Comparison of ENCODE assay signal across 9 cellular contexts in genomic region chr2:108607706-108608301, GRCh38.
A peak's percentile ranks its signal among the peaks of the same experiment; 100 is the strongest.
DNase-seq lines count a peak whose midpoint lies in the region; ATAC-seq and TF ChIP-seq lines count a peak whose summit lies in the region.
"Had no signal": no experiment of that assay in that cellular context is flagged by ENCODE, and none has a peak within 500 bp of the region (broad histone marks: within the 10 kb centered on the region; RNA-seq: fewer than 3 reads in every experiment).

No MANE protein-coding gene starts in this region.

- H3K4me3 Mint-ChIP-seq in glutamatergic neuron (ENCODE audit: unreplicated experiment) = no peak overlapping the region

- no peaks in the 10 kb centered on the region; the same call in 1 of the 2 replicates for H4K20me1 ChIP-seq in SK-N-SH (ENCODE audit: insufficient read depth)

- H3K4me3 ChIP-seq in HAP-1 = no peak overlapping the region
- H3K4me3 ChIP-seq in SK-N-SH (ENCODE audit: low read depth in 2 of 2, low read length in 1 of 2) = no peak overlapping the region; a peak in 1 of 4 replicates
- no peak overlapping the region for H3K4me3 ChIP-seq in choroid plexus epithelial cell (ENCODE audit: low read depth, low read length)

- H3K9me3 Mint-ChIP-seq in glutamatergic neuron (ENCODE audit: unreplicated experiment) = no peaks in the 10 kb centered on the region
- H3K9me3 Mint-ChIP-seq: activated B cell treated with CpG ODN at 0.5 μM for 24 hours had no signal

- ATAC-seq in HG02973 (IDR thresholded peaks at IDR 0.05; ENCODE audit: unreplicated experiment) = no peak

- peaks cover 20% of the 10 kb centered on the region for H3K4me1 Mint-ChIP-seq in glutamatergic neuron (ENCODE audit: low read depth, unreplicated experiment)

- peak; percentile 74 for TF ChIP-seq CTCF in SK-N-SH (IDR thresholded peaks at IDR 0.05)
- TF ChIP-seq CTCF in choroid plexus epithelial cell (conservative IDR thresholded peaks at IDR 0.05; ENCODE audit: low read depth, low read length) = peak; percentile 81
- no peak for TF ChIP-seq CTCF in glutamatergic neuron (IDR thresholded peaks at IDR 0.05; ENCODE audit: partially characterized antibody, unreplicated experiment)

- H3K27me3 ChIP-seq in HAP-1 (ENCODE audit: low read depth) (no peaks in the 10 kb centered on the region), SK-N-SH (ENCODE audit: insufficient read depth) (no peaks in the 10 kb centered on the region)

- H3K36me3 Mint-ChIP-seq in glutamatergic neuron (ENCODE audit: unreplicated experiment) = no peaks in the 10 kb centered on the region

- H3K9ac ChIP-seq in SK-N-SH = no peak overlapping the region

- no peak overlapping the region for H3K27ac Mint-ChIP-seq in glutamatergic neuron (ENCODE audit: unreplicated experiment)
- H3K27ac Mint-ChIP-seq: activated B cell treated with CpG ODN at 0.5 μM for 24 hours had no signal

- in situ Hi-C loops in HAP-1 (cut with MboI; ENCODE audit: low sequenced_read_pairs) = no loop called here

- no peak overlapping the region for H2AFZ ChIP-seq in SK-N-SH (ENCODE audit: low read depth)

- H3K27ac ChIP-seq in SK-N-SH (ENCODE audit: low read depth in 2 of 2, low read length in 1 of 2) = no peak overlapping the region

- DNase-seq in COLO829 (ENCODE audit: low spot score) (peak; percentile 57), HAP-1 (ENCODE audit: low spot score in 2 of 2) (peak; percentile 35 to 36), SK-N-SH (peak; percentile 33), choroid plexus epithelial cell (ENCODE audit: low read depth) (peak; percentile 72), medulla oblongata (ENCODE audit: extremely low spot score) (peak; percentile 78), glutamatergic neuron (no peak), NCI-H1048 (lab: John Stamatoyannopoulos, UW) (no peak)
- DNase-seq: activated B cell treated with CpG ODN at 0.5 μM for 24 hours had no signal

- TF ChIP-seq EP300 in SK-N-SH (IDR thresholded peaks at IDR 0.05; ENCODE audit: borderline replicate concordance in 1 of 2, low read depth in 1 of 2, low read length in 1 of 2) = no peak

- H3K9me3 ChIP-seq in HAP-1 = no peaks in the 10 kb centered on the region
- no peaks in the 10 kb centered on the region for H3K9me3 ChIP-seq in SK-N-SH

- CTCF ChIA-PET in SK-N-SH (lab: Yijun Ruan, JAX) = interaction anchor here (4.3 to 13.8 kb wide), 2 partner anchors 28 kb away, joined by 75 to 188 read pairs; no protein-coding TSS in a partner anchor

- 0 out of 2 replicates have a peak, but pooled peaks cover 2% of the 10 kb centered on the region for H3K4me1 ChIP-seq in HAP-1
- peaks cover 0 to 6% of the 10 kb centered on the region in 2 experiments; a peak in 2 of 4 replicates for H3K4me1 ChIP-seq in SK-N-SH (ENCODE audit: control insufficient read depth in 1 of 2, insufficient read depth in 2 of 2, low read depth in 1 of 2, low read length in 1 of 2)

- no peaks in the 10 kb centered on the region for H3F3A ChIP-seq in SK-N-SH (replicated peaks; ENCODE audit: insufficient read depth)

- H3K36me3 ChIP-seq in HAP-1 (replicated peaks) (no peaks in the 10 kb centered on the region), SK-N-SH (replicated peaks in 1 of 2; ENCODE audit: control insufficient read depth in 1 of 2, insufficient read depth in 2 of 2, low read length in 1 of 2) (peaks cover 0 to 5% of the 10 kb centered on the region in 2 experiments)

- H3K79me2 ChIP-seq in SK-N-SH (ENCODE audit: insufficient read depth) = peaks cover 94% of the 10 kb centered on the region

- H3K27me3 Mint-ChIP-seq in glutamatergic neuron (ENCODE audit: unreplicated experiment) = peaks cover 3% of the 10 kb centered on the region
- H3K27me3 Mint-ChIP-seq: activated B cell treated with CpG ODN at 0.5 μM for 24 hours had no signal

- H3K9me2 ChIP-seq in SK-N-SH = no peaks in the 10 kb centered on the region

- 95% methylated on average over 3 of the region's 3 CpGs for WGBS in SK-N-SH (ENCODE audit: low lambda C conversion rate)

- POLR2A ChIA-PET in SK-N-SH (lab: Yijun Ruan, JAX) = no interaction called here

- peak; percentile 78 for TF ChIP-seq RAD21 in SK-N-SH (IDR thresholded peaks at IDR 0.05; ENCODE audit: low read length)

- H3K4me2 ChIP-seq in SK-N-SH = no peak overlapping the region

TF ChIP-seq in SK-N-SH, 30 proteins besides CTCF, POLR2A, EP300 and RAD21:
- TF ChIP-seq RFX5 (IDR thresholded peaks at IDR 0.05; ENCODE audit: low read length) = no peak
- TF ChIP-seq ELF1 (IDR thresholded peaks at IDR 0.05) = no peak
- TF ChIP-seq NRF1 (IDR thresholded peaks at IDR 0.05; ENCODE audit: low read depth, low read length) = 0 out of 2 replicates have a peak, but pooled peaks have one; percentile 6
- TF ChIP-seq SMC3 (IDR thresholded peaks at IDR 0.05; ENCODE audit: low read depth, low read length) = peak; percentile 81
- TF ChIP-seq GABPA (IDR thresholded peaks at IDR 0.05; ENCODE audit: low read depth) = no peak
- no peak for TF ChIP-seq JUND (IDR thresholded peaks at IDR 0.05)
- TF ChIP-seq RCOR1 (IDR thresholded peaks at IDR 0.05; ENCODE audit: low read length) = no peak

Comparison
In these comparisons a context has a peak if more than half of its experiments do, and no peak if none do; other contexts are left out.
1. DNase-seq: peak in COLO829 (single experiment), HAP-1 (2 of 2), SK-N-SH (single experiment), choroid plexus epithelial cell (single experiment) and medulla oblongata (single experiment); none in glutamatergic neuron (single experiment) and NCI-H1048 (single experiment).